Comparison of ENCODE assay signal across 24 cellular contexts in the genomic region with DNA sequence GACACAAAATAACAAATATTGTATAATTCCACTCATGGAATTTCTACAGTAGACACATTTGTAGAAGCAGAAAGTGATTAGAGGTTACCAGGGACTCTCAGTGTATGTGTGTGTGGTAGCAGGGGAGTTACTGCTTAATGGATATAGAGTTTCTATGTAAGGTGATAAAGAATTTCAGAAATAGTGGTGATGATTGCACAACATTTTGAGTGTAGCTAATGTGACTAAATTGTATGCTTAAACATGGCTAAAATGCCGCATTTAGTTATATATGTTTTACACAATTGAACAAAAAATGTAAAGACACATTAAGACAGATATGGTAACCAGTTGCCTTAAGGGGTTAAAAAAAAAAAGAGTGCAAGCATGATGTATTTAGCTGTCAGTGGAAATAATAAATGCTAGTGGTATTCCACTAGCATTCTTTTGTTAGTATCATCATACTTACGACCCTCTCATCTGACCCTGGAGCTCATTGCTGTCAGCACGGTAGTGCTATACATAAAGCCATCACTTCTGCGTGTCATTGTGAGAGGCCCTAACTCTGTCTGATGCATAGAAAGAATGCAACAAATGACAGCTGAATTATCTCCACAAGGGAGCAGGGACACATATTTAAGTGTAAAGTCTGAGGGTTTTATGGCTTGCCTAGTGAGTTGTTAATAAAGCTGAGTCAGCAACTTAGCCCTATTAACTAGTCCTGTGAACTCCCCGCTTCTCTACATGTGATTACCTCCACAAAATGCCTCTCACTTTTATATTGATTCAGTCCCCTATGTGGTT.
"Had no signal": no experiment of that assay in that cellular context is flagged by ENCODE, and none has a peak within 500 bp of the region (broad histone marks: within the 10 kb centered on the region; RNA-seq: fewer than 3 reads in every experiment).

No MANE protein-coding gene starts in this region.

- H3K36me3 ChIP-seq: tibial nerve, WERI-Rb-1 had no signal

- H3K9me3 Mint-ChIP-seq: activated CD8-positive, alpha-beta T cell treated with anti-CD3 and anti-CD28 coated beads for 36 hours; activated naive CD4-positive, alpha-beta T cell treated with anti-CD3 and anti-CD28 coated beads, Interleukin-2, amount 50 U/mL, for 24 hours; activated naive CD8-positive, alpha-beta T cell treated with anti-CD3 and anti-CD28 coated beads, Interleukin-2, amount 50 U/mL, for 24 hours; activated T-cell treated with anti-CD3 and anti-CD28 coated beads, Interleukin-2, amount 50 U/mL, for 4 hours; activated T-helper 17 cell treated with anti-CD3 and anti-CD28 coated beads, Interleukin-2, amount 50 U/mL, for 72 hours had no signal

- ATAC-seq: activated CD8-positive, alpha-beta T cell treated with anti-CD3 and anti-CD28 coated beads for 36 hours; activated naive CD8-positive, alpha-beta T cell treated with anti-CD3 and anti-CD28 coated beads, Interleukin-2, amount 50 U/mL, for 24 hours; activated T-cell treated with anti-CD3 and anti-CD28 coated beads, Interleukin-2, amount 50 U/mL, for 4 hours; activated T-helper 17 cell treated with anti-CD3 and anti-CD28 coated beads, Interleukin-2, amount 50 U/mL, for 72 hours; effector memory CD8-positive, alpha-beta T cell; esophagus mucosa; foreskin keratinocyte; left ventricle myocardium superior; right cardiac atrium; T-helper 17 cell had no signal

- H3K4me3 ChIP-seq: tibial nerve had no signal

- DNase-seq: activated CD4-positive, alpha-beta T cell treated with anti-CD3 and anti-CD28 coated beads, Interleukin-2, amount 50 U/mL, for 1 hour; activated CD4-positive, CD25-positive, alpha-beta regulatory T cell treated with anti-CD3 and anti-CD28 coated beads, Interleukin-2, amount 50 U/mL, for 72 hours; activated CD8-positive, alpha-beta T cell treated with anti-CD3 and anti-CD28 coated beads for 36 hours; activated naive CD8-positive, alpha-beta T cell treated with anti-CD3 and anti-CD28 coated beads, Interleukin-2, amount 50 U/mL, for 24 hours; activated T-cell treated with anti-CD3 and anti-CD28 coated beads, Interleukin-2, amount 50 U/mL, for 4 hours; amygdala; caudate nucleus; cortex of kidney; effector memory CD8-positive, alpha-beta T cell; foreskin keratinocyte; left ventricle myocardium superior; right cardiac atrium; stimulated activated CD4-positive, alpha-beta T cell treated with anti-CD3 and anti-CD28 coated beads, Interleukin-2, amount 100 ng/mL, for 48 hours; stimulated activated naive CD4-positive, alpha-beta T cell treated with Interleukin-2 at 50 U/mL for 16 hours; SW 1271; T-helper 17 cell; T1000; WERI-Rb-1 had no signal

- H3K27me3 ChIP-seq: foreskin keratinocyte, tibial nerve had no signal

- H3K36me3 Mint-ChIP-seq: activated naive CD4-positive, alpha-beta T cell treated with anti-CD3 and anti-CD28 coated beads, Interleukin-2, amount 50 U/mL, for 24 hours had no signal

- H3K27me3 Mint-ChIP-seq: activated naive CD8-positive, alpha-beta T cell treated with anti-CD3 and anti-CD28 coated beads, Interleukin-2, amount 50 U/mL, for 24 hours; activated T-helper 17 cell treated with anti-CD3 and anti-CD28 coated beads, Interleukin-2, amount 50 U/mL, for 72 hours; effector memory CD8-positive, alpha-beta T cell had no signal

- H3K27ac ChIP-seq: foreskin keratinocyte, tibial nerve, WERI-Rb-1 had no signal

- FAIRE-seq: endothelial cell of umbilical vein, islet of Langerhans had no signal

- H3K27ac Mint-ChIP-seq: activated CD8-positive, alpha-beta T cell treated with anti-CD3 and anti-CD28 coated beads for 36 hours; activated naive CD4-positive, alpha-beta T cell treated with anti-CD3 and anti-CD28 coated beads, Interleukin-2, amount 50 U/mL, for 24 hours; activated naive CD8-positive, alpha-beta T cell treated with anti-CD3 and anti-CD28 coated beads, Interleukin-2, amount 50 U/mL, for 24 hours; activated T-helper 17 cell treated with anti-CD3 and anti-CD28 coated beads, Interleukin-2, amount 50 U/mL, for 72 hours; effector memory CD8-positive, alpha-beta T cell; T-helper 17 cell had no signal

- H3K4me1 Mint-ChIP-seq: activated naive CD4-positive, alpha-beta T cell treated with anti-CD3 and anti-CD28 coated beads, Interleukin-2, amount 50 U/mL, for 24 hours; activated naive CD8-positive, alpha-beta T cell treated with anti-CD3 and anti-CD28 coated beads, Interleukin-2, amount 50 U/mL, for 24 hours; activated T-helper 17 cell treated with anti-CD3 and anti-CD28 coated beads, Interleukin-2, amount 50 U/mL, for 72 hours; T-helper 17 cell had no signal

- H3K4me1 ChIP-seq: foreskin keratinocyte, tibial nerve had no signal

- H3K4me3 Mint-ChIP-seq: activated CD8-positive, alpha-beta T cell treated with anti-CD3 and anti-CD28 coated beads for 36 hours; activated naive CD4-positive, alpha-beta T cell treated with anti-CD3 and anti-CD28 coated beads, Interleukin-2, amount 50 U/mL, for 24 hours; activated naive CD8-positive, alpha-beta T cell treated with anti-CD3 and anti-CD28 coated beads, Interleukin-2, amount 50 U/mL, for 24 hours; activated T-cell treated with anti-CD3 and anti-CD28 coated beads, Interleukin-2, amount 50 U/mL, for 4 hours; activated T-helper 17 cell treated with anti-CD3 and anti-CD28 coated beads, Interleukin-2, amount 50 U/mL, for 72 hours; effector memory CD8-positive, alpha-beta T cell; T-helper 17 cell had no signal

- H3K9me3 ChIP-seq: tibial nerve had no signal
